ENCODE assay signal across 8 cellular contexts in genomic region chr6:135181333-135182119, GRCh38. TPM values are rescaled to one million over a fixed set of nuclear protein-coding genes. Genes with fewer than 3 reads are reported as not detected.
DNase-seq lines count a peak whose midpoint lies in the region; ATAC-seq and TF ChIP-seq lines count a peak whose summit lies in the region.

No MANE protein-coding gene starts in this region.

- peaks cover 10% of the 10 kb centered on the region; the same call in 1 of the 2 replicates for H3K36me3 ChIP-seq in HUES64 (ENCODE audit: insufficient read depth, low read length)
- H3K36me3 ChIP-seq in esophagus muscularis mucosa, result no peaks in the 10 kb centered on the region

- DNase-seq in esophagus muscularis mucosa (ENCODE audit: extremely low spot score) (no peak), neural crest cell (ENCODE audit: low read depth, low spot score) (peak; percentile 22), SKM-1 treated with dmso at 0.1 percent for 144 hours (lab: John Stamatoyannopoulos, UW; ENCODE audit: unreplicated experiment) (no peak)

- H3K9ac ChIP-seq in HUES64 (ENCODE audit: low read depth, low read length), result peak overlapping the region; percentile 84

- TF ChIP-seq POLR2A in esophagus muscularis mucosa (IDR thresholded peaks at IDR 0.05; ENCODE audit: low read depth), result no peak

- H3K4me3 ChIP-seq in GM12875 (ENCODE audit: low read depth, low read length) (peak overlapping the region; percentile 83), HUES64 (ENCODE audit: low read length) (peak overlapping the region; percentile 81), esophagus muscularis mucosa (peak overlapping the region; percentile 59 to 76 (median 61))

- H3K9me3 Mint-ChIP-seq in neural crest cell, result no peaks in the 10 kb centered on the region

- WGBS in HUES64, result under 1% methylated on average over 62 of the region's 62 CpGs
- 0% methylated on average over 16 of the region's 62 CpGs for WGBS in esophagus muscularis mucosa

- H3K36me3 Mint-ChIP-seq in neural crest cell (ENCODE audit: low read depth), result peaks cover 7% of the 10 kb centered on the region

- no peak for TF ChIP-seq CTCF in GM12875 (IDR thresholded peaks at IDR 0.05; ENCODE audit: borderline replicate concordance, insufficient read depth, low read depth, low read length)
- no peak for TF ChIP-seq CTCF in VCaP (conservative IDR thresholded peaks at IDR 0.05)
- TF ChIP-seq CTCF in esophagus muscularis mucosa (IDR thresholded peaks at IDR 0.05), result no peak
- no peak for TF ChIP-seq CTCF in neural crest cell (conservative IDR thresholded peaks at IDR 0.05)

- peak overlapping the region; percentile 78 for H3K27ac Mint-ChIP-seq in neural crest cell (ENCODE audit: unreplicated experiment)

- H3K27ac ChIP-seq in HUES64 (ENCODE audit: low read depth, low read length) (no peak overlapping the region), VCaP (peak overlapping the region; percentile 59), esophagus muscularis mucosa (replicated peaks in 1 of 4) (no peak overlapping the region)

- H3K9me3 ChIP-seq in HUES64 (ENCODE audit: insufficient read depth, low read depth, low read length), result no peaks in the 10 kb centered on the region
- H3K9me3 ChIP-seq in esophagus muscularis mucosa, result no peaks in the 10 kb centered on the region

- no peak for TF ChIP-seq EP300 in esophagus muscularis mucosa (IDR thresholded peaks at IDR 0.05)

- ATAC-seq in GM21786 (IDR thresholded peaks at IDR 0.05; ENCODE audit: unreplicated experiment) (no peak), GM21717 (IDR thresholded peaks at IDR 0.05; ENCODE audit: unreplicated experiment) (no peak)

- H3K27me3 ChIP-seq in HUES64 (ENCODE audit: insufficient read depth, low read length), result peaks cover 45% of the 10 kb centered on the region
- H3K27me3 ChIP-seq in esophagus muscularis mucosa, result peaks cover 4 to 46% (median 40%) of the 10 kb centered on the region in 4 donors

- H3K4me3 Mint-ChIP-seq in neural crest cell, result peak overlapping the region; percentile 96

- H3K4me1 ChIP-seq in HUES64 (ENCODE audit: insufficient read depth, low read length) (peaks cover 8% of the 10 kb centered on the region; the same call in 1 of the 2 replicates), esophagus muscularis mucosa (peaks cover 24 to 37% (median 33%) of the 10 kb centered on the region in 4 donors)

- H3K27me3 Mint-ChIP-seq in neural crest cell (ENCODE audit: low read depth), result peaks cover 59% of the 10 kb centered on the region

- intact Hi-C loops in esophagus muscularis mucosa (cut with DNase I), result no loop called here

- H3K4me1 Mint-ChIP-seq in neural crest cell, result peaks cover 18% of the 10 kb centered on the region

RNA-seq across cellular contexts. Expression of gene MYB, which starts 0.4 kb away (rescaled TPM):
- polyA plus RNA-seq in HUES64 (2013, experiment 1 of 2), result 2.6 TPM
- 2.6 TPM for polyA plus RNA-seq in HUES64 (2013, experiment 2 of 2)
- total RNA-seq in esophagus muscularis mucosa (under 1 TPM; 0.29 to 0.83 (median 0.50) TPM), neural crest cell (6.8 and 8.1 TPM in 2 replicates)
